In genomic region chr12:1325666-1326065, GRCh38 we compare ENCODE assay signal across 27 cellular contexts.
DNase-seq lines count a peak whose midpoint lies in the region; ATAC-seq and TF ChIP-seq lines count a peak whose summit lies in the region.
"Had no signal": no experiment of that assay in that cellular context is flagged by ENCODE, and none has a peak within 500 bp of the region (broad histone marks: within the 10 kb centered on the region; RNA-seq: fewer than 3 reads in every experiment).

No MANE protein-coding gene starts in this region.

- H3K9ac ChIP-seq in endodermal cell (ENCODE audit: extremely low read depth, low read length, poor library complexity, severe bottlenecking) = peak overlapping the region; percentile 21
- H3K9ac ChIP-seq: BLaER1 had no signal

- no peak overlapping the region for H3K4me2 ChIP-seq in GM23338
- H3K4me2 ChIP-seq: BLaER1, smooth muscle cell had no signal

- H4K20me1 ChIP-seq in GM23338 (replicated peaks; ENCODE audit: insufficient read depth) = no peaks in the 10 kb centered on the region
- H4K20me1 ChIP-seq: BLaER1 had no signal

- H3K27ac ChIP-seq in GM23338 (ENCODE audit: low read depth) (no peak overlapping the region), endodermal cell (ENCODE audit: low read depth, low read length) (no peak overlapping the region)
- H3K27ac ChIP-seq: BLaER1, esophagus muscularis mucosa, thyroid gland, vagina had no signal

- H3K4me1 ChIP-seq in GM23338 (ENCODE audit: insufficient read depth) (no peaks in the 10 kb centered on the region), endodermal cell (ENCODE audit: control insufficient read depth, insufficient read depth, low read length) (peaks cover 7% of the 10 kb centered on the region)
- H3K4me1 ChIP-seq: BLaER1, vagina had no signal

- no peak overlapping the region for H2AFZ ChIP-seq in GM23338

- DNase-seq in activated naive CD8-positive, alpha-beta T cell treated with anti-CD3 and anti-CD28 coated beads, Interleukin-2, amount 50 U/mL, for 24 hours = no peak
- no peak for DNase-seq in activated naive CD8-positive, alpha-beta T cell treated with anti-CD3 and anti-CD28 coated beads for 36 hours
- DNase-seq in GM23338 (ENCODE audit: low spot score) (no peak), endodermal cell (no peak), MV-4-11 (lab: John Stamatoyannopoulos, UW) (no peak)
- DNase-seq: activated CD8-positive, alpha-beta memory T cell treated with anti-CD3 and anti-CD28 coated beads, Interleukin-2, amount 50 U/mL, for 4 hours; activated gamma-delta T cell; dermis blood vessel endothelial cell; foreskin fibroblast; head of caudate nucleus; midbrain; naive B cell; NCI-H1105; NCI-H187; NCI-H82; posterior cingulate gyrus; T-cell; thyroid gland had no signal

- no peak overlapping the region for H3K4me3 Mint-ChIP-seq in activated naive CD8-positive, alpha-beta T cell treated with anti-CD3 and anti-CD28 coated beads, Interleukin-2, amount 50 U/mL, for 24 hours
- no peak overlapping the region for H3K4me3 Mint-ChIP-seq in activated naive CD8-positive, alpha-beta T cell treated with anti-CD3 and anti-CD28 coated beads for 36 hours
- no peak overlapping the region for H3K4me3 Mint-ChIP-seq in GM23338
- H3K4me3 Mint-ChIP-seq in endodermal cell = no peak overlapping the region
- H3K4me3 Mint-ChIP-seq: central memory CD8-positive, alpha-beta T cell; naive B cell; T-cell had no signal

- H3K9me3 Mint-ChIP-seq in activated naive CD8-positive, alpha-beta T cell treated with anti-CD3 and anti-CD28 coated beads, Interleukin-2, amount 50 U/mL, for 24 hours = no peaks in the 10 kb centered on the region
- no peaks in the 10 kb centered on the region for H3K9me3 Mint-ChIP-seq in activated naive CD8-positive, alpha-beta T cell treated with anti-CD3 and anti-CD28 coated beads for 36 hours
- H3K9me3 Mint-ChIP-seq in GM23338 (no peaks in the 10 kb centered on the region), endodermal cell (peaks cover 2% of the 10 kb centered on the region)
- H3K9me3 Mint-ChIP-seq: central memory CD8-positive, alpha-beta T cell; naive B cell; T-cell had no signal

- no peaks in the 10 kb centered on the region for H3K27me3 ChIP-seq in GM23338 (ENCODE audit: insufficient read depth)
- H3K27me3 ChIP-seq in endodermal cell (ENCODE audit: control insufficient read depth, insufficient read depth, low read length, poor library complexity, severe bottlenecking) = no peaks in the 10 kb centered on the region
- H3K27me3 ChIP-seq: BLaER1, esophagus muscularis mucosa, neutrophil, right atrium auricular region, thyroid gland, vagina had no signal

- no peaks in the 10 kb centered on the region for H3K36me3 Mint-ChIP-seq in activated naive CD8-positive, alpha-beta T cell treated with anti-CD3 and anti-CD28 coated beads, Interleukin-2, amount 50 U/mL, for 24 hours (ENCODE audit: low read depth)
- H3K36me3 Mint-ChIP-seq in activated naive CD8-positive, alpha-beta T cell treated with anti-CD3 and anti-CD28 coated beads for 36 hours = peaks cover 7% of the 10 kb centered on the region
- no peaks in the 10 kb centered on the region for H3K36me3 Mint-ChIP-seq in GM23338 (ENCODE audit: low read depth)
- H3K36me3 Mint-ChIP-seq in endodermal cell (ENCODE audit: low read depth) = peaks cover 17% of the 10 kb centered on the region

- no peak overlapping the region for H3K4me3 ChIP-seq in GM23338
- H3K4me3 ChIP-seq in endodermal cell (ENCODE audit: low read length) = no peak overlapping the region
- H3K4me3 ChIP-seq: BLaER1, esophagus muscularis mucosa, right atrium auricular region, smooth muscle cell, thyroid gland, vagina had no signal

- H3K9me2 ChIP-seq in GM23338 (ENCODE audit: insufficient read depth) = no peaks in the 10 kb centered on the region

- WGBS in endodermal cell (ENCODE audit: insufficient coverage in 1 of 2, insufficient read length in 1 of 2), 2 experiments = 86% methylated on average over 1 of the region's 1 CpG; no CpG with 5 or more reads in 1 of the 2 experiments

- no peaks in the 10 kb centered on the region for H3K27me3 Mint-ChIP-seq in activated naive CD8-positive, alpha-beta T cell treated with anti-CD3 and anti-CD28 coated beads, Interleukin-2, amount 50 U/mL, for 24 hours
- no peaks in the 10 kb centered on the region for H3K27me3 Mint-ChIP-seq in activated naive CD8-positive, alpha-beta T cell treated with anti-CD3 and anti-CD28 coated beads for 36 hours
- H3K27me3 Mint-ChIP-seq in GM23338 (ENCODE audit: insufficient read depth, low read depth, poor library complexity) (no peaks in the 10 kb centered on the region), endodermal cell (ENCODE audit: insufficient read depth) (no peaks in the 10 kb centered on the region)
- H3K27me3 Mint-ChIP-seq: central memory CD8-positive, alpha-beta T cell; naive B cell; T-cell had no signal

- no peak overlapping the region for H3K27ac Mint-ChIP-seq in activated naive CD8-positive, alpha-beta T cell treated with anti-CD3 and anti-CD28 coated beads, Interleukin-2, amount 50 U/mL, for 24 hours
- no peak overlapping the region for H3K27ac Mint-ChIP-seq in activated naive CD8-positive, alpha-beta T cell treated with anti-CD3 and anti-CD28 coated beads for 36 hours
- 0 out of 2 replicates have a peak overlapping the region, but pooled peaks have one; percentile 1 for H3K27ac Mint-ChIP-seq in GM23338
- no peak overlapping the region for H3K27ac Mint-ChIP-seq in endodermal cell
- H3K27ac Mint-ChIP-seq: naive B cell, T-cell had no signal

- peaks cover 18% of the 10 kb centered on the region for H3K4me1 Mint-ChIP-seq in activated naive CD8-positive, alpha-beta T cell treated with anti-CD3 and anti-CD28 coated beads, Interleukin-2, amount 50 U/mL, for 24 hours
- H3K4me1 Mint-ChIP-seq in activated naive CD8-positive, alpha-beta T cell treated with anti-CD3 and anti-CD28 coated beads for 36 hours = peaks cover 19% of the 10 kb centered on the region
- H3K4me1 Mint-ChIP-seq in GM23338 (no peaks in the 10 kb centered on the region; the same call in 2 of the 3 replicates), endodermal cell (peaks cover 33% of the 10 kb centered on the region)
- H3K4me1 Mint-ChIP-seq: central memory CD8-positive, alpha-beta T cell had no signal

- peak; percentile 40 for ATAC-seq in activated naive CD8-positive, alpha-beta T cell treated with anti-CD3 and anti-CD28 coated beads, Interleukin-2, amount 50 U/mL, for 24 hours
- ATAC-seq in GM23338 (no peak), GM19328 (IDR thresholded peaks at IDR 0.05; ENCODE audit: unreplicated experiment) (no peak), HG03025 (IDR thresholded peaks at IDR 0.05; ENCODE audit: low FRiP score, unreplicated experiment) (no peak)
- ATAC-seq: T-cell had no signal

- H3F3A ChIP-seq in GM23338 (replicated peaks; ENCODE audit: low read depth) = no peaks in the 10 kb centered on the region

- H3K9me3 ChIP-seq in endodermal cell (ENCODE audit: control insufficient read depth, low read length) = no peaks in the 10 kb centered on the region
- H3K9me3 ChIP-seq: BLaER1, esophagus muscularis mucosa, neutrophil, right atrium auricular region, thyroid gland, vagina had no signal

- no peaks in the 10 kb centered on the region for H3K79me2 ChIP-seq in GM23338 (replicated peaks; ENCODE audit: insufficient read depth)

- H3K36me3 ChIP-seq in GM23338 (ENCODE audit: insufficient read depth) = no peaks in the 10 kb centered on the region
- no peaks in the 10 kb centered on the region for H3K36me3 ChIP-seq in endodermal cell (ENCODE audit: control insufficient read depth, insufficient read depth, low read length)
- H3K36me3 ChIP-seq: BLaER1, esophagus muscularis mucosa, neutrophil, right atrium auricular region, thyroid gland, vagina had no signal

- no peak for TF ChIP-seq CTCF in GM23338 (conservative IDR thresholded peaks at IDR 0.05; ENCODE audit: low read depth in 2 of 2)
- no peak for TF ChIP-seq CTCF in endodermal cell (conservative IDR thresholded peaks at IDR 0.05)

TF ChIP-seq in GM23338, 12 proteins besides CTCF, POLR2A, EP300 and RAD21 (continues in another document):
- TF ChIP-seq ZNF331 (CRISPR knock-in tag; IDR thresholded peaks at IDR 0.05; ENCODE audit: low read depth) = no peak
